In the genomic region with DNA sequence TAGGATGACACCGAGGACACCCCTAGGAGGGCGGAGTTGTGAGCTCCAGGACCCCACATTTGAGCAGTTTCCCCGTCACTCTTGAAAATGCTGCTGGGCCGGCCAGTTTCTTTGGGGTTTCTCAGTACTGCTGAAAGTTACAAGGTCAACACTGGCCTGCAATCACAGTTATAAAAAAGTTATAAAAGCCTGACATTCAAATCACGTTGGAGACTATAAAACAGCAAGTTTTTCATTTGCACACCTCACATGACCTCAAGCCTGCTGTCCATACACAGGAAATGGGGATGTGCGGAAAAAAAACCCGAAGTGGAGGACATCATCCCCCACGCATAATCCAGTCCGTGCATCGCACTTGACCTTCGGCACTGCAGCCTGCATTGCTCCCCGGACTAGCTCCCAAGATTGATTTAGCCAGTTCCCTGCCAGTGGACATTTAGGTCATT, we compare ENCODE assay signal across 20 cellular contexts. TPM values are rescaled to one million over a fixed set of nuclear protein-coding genes. Genes with fewer than 3 reads are reported as not detected.
DNase-seq lines count a peak whose midpoint lies in the region; ATAC-seq and TF ChIP-seq lines count a peak whose summit lies in the region.
"Had no signal": no experiment of that assay in that cellular context is flagged by ENCODE, and none has a peak within 500 bp of the region (broad histone marks: within the 10 kb centered on the region; RNA-seq: fewer than 3 reads in every experiment).

No MANE protein-coding gene starts in this region.

- H3K27ac Mint-ChIP-seq in CD4-positive, alpha-beta T cell: peak overlapping the region; percentile 79

- H3K27ac ChIP-seq in CD4-positive, alpha-beta T cell (ENCODE audit: low read depth, low read length): no peak overlapping the region
- H3K27ac ChIP-seq in adrenal gland: peak overlapping the region; percentile 38 to 91 (median 74)
- peak overlapping the region; percentile 23 to 71 for H3K27ac ChIP-seq in prostate gland

- TF ChIP-seq POLR2A in adrenal gland (IDR thresholded peaks at IDR 0.05): peak in 1 of 2 donors; percentile 36
- TF ChIP-seq POLR2A in prostate gland (IDR thresholded peaks at IDR 0.05): no peak

- DNase-seq in CD4-positive, alpha-beta T cell: no peak
- peak in 6 of 7 donors; percentile 50 to 71 (median 66) for DNase-seq in adrenal gland
- peak; percentile 61 to 75 for DNase-seq in left colon
- DNase-seq in prostate gland (ENCODE audit: low spot score): no peak
- no peak for DNase-seq in NCI-H2029 (lab: John Stamatoyannopoulos, UW)
- no peak for DNase-seq in occipital lobe (lab: John Stamatoyannopoulos, UW)
- DNase-seq: activated CD4-positive, alpha-beta T cell treated with anti-CD3 and anti-CD28 coated beads for 48 hours; activated naive CD8-positive, alpha-beta T cell treated with anti-CD3 and anti-CD28 coated beads, Interleukin-2, amount 10 ng/mL, durations not matched to agents 7 days and 5 days; activated T-cell treated with anti-CD3 and anti-CD28 coated beads for 4 hours; cerebellar nuclear complex; DMS79; naive B cell; NCI-H1694 treated with DMSO at 0.1 percent for 48 hours; NCI-H524 treated with DMSO at 0.1 percent for 48 hours; retina; stimulated activated CD4-positive, alpha-beta T cell treated with anti-CD3 and anti-CD28 coated beads, Interleukin-2, amount 100 ng/mL, for 24 hours; T-cell had no signal

- intact Hi-C loops in CD4-positive, alpha-beta T cell (cut with DNase I, micrococcal nuclease): no loop called here
- intact Hi-C loops in adrenal gland (cut with DNase I): no loop called here
- intact Hi-C loops in left colon (cut with DNase I, micrococcal nuclease): no loop called here
- intact Hi-C loops in prostate gland (cut with DNase I): no loop called here

- no peak for ATAC-seq in CD4-positive, alpha-beta T cell (ENCODE audit: poor library complexity)
- peak; percentile 31 for ATAC-seq in left colon
- ATAC-seq in HG03196 (IDR thresholded peaks at IDR 0.05; ENCODE audit: unreplicated experiment): no peak
- no peak for ATAC-seq in HG02840 (IDR thresholded peaks at IDR 0.05; ENCODE audit: low FRiP score, unreplicated experiment)
- ATAC-seq: T-cell had no signal

- H3K36me3 ChIP-seq in adrenal gland (replicated peaks in 1 of 2) (no peaks in the 10 kb centered on the region), prostate gland (no peaks in the 10 kb centered on the region)
- H3K36me3 ChIP-seq: tibial nerve had no signal

- WGBS in adrenal gland, 4 donors: 22 to 58% (median 29%) methylated on average over 6 to 12 of the region's 12 CpGs
- WGBS in prostate gland: 65% methylated on average over 12 of the region's 12 CpGs

- H3K4me1 ChIP-seq in adrenal gland (replicated peaks in 1 of 2) (peaks cover 50 to 61% of the 10 kb centered on the region in 2 donors), prostate gland (replicated peaks) (peaks cover 25% of the 10 kb centered on the region)

- H3K4me3 Mint-ChIP-seq in CD4-positive, alpha-beta T cell: no peak overlapping the region
- H3K4me3 Mint-ChIP-seq: activated naive CD8-positive, alpha-beta T cell treated with anti-CD3 and anti-CD28 coated beads, Interleukin-2, amount 10 ng/mL, durations not matched to agents 7 days and 5 days; T-cell had no signal

- peaks cover 38% of the 10 kb centered on the region for H3K36me3 Mint-ChIP-seq in CD4-positive, alpha-beta T cell (ENCODE audit: low read depth)

- H3K27me3 Mint-ChIP-seq in CD4-positive, alpha-beta T cell: no peaks in the 10 kb centered on the region
- H3K27me3 Mint-ChIP-seq: activated naive CD8-positive, alpha-beta T cell treated with anti-CD3 and anti-CD28 coated beads, Interleukin-2, amount 10 ng/mL, durations not matched to agents 7 days and 5 days; naive B cell; T-cell had no signal

- no peaks in the 10 kb centered on the region for H3K27me3 ChIP-seq in CD4-positive, alpha-beta T cell (ENCODE audit: control insufficient read depth, insufficient read depth, low read length)
- H3K27me3 ChIP-seq in adrenal gland (no peaks in the 10 kb centered on the region), prostate gland (replicated peaks; ENCODE audit: insufficient read depth) (no peaks in the 10 kb centered on the region)
- H3K27me3 ChIP-seq: tibial nerve had no signal

- TF ChIP-seq CTCF in CD4-positive, alpha-beta T cell (IDR thresholded peaks at IDR 0.05): no peak
- no peak for TF ChIP-seq CTCF in adrenal gland (IDR thresholded peaks at IDR 0.05)
- no peak for TF ChIP-seq CTCF in prostate gland (IDR thresholded peaks at IDR 0.05)

- H3K9me3 Mint-ChIP-seq in CD4-positive, alpha-beta T cell: peaks cover 2% of the 10 kb centered on the region
- H3K9me3 Mint-ChIP-seq: T-cell had no signal

- POLR2A ChIA-PET in CD4-positive, alpha-beta T cell (lab: Charles Lee): interaction anchor here (1.4 kb wide), 1 partner anchor 15 kb away, joined by 5 read pairs; no protein-coding TSS in a partner anchor

- H3K9me3 ChIP-seq in CD4-positive, alpha-beta T cell (ENCODE audit: control insufficient read depth, low read length): no peaks in the 10 kb centered on the region
- H3K9me3 ChIP-seq in adrenal gland (replicated peaks in 1 of 3) (no peaks in the 10 kb centered on the region), prostate gland (no peaks in the 10 kb centered on the region)
- H3K9me3 ChIP-seq: tibial nerve had no signal

- H3K4me3 ChIP-seq in adrenal gland (no peak overlapping the region), prostate gland (no peak overlapping the region)
- H3K4me3 ChIP-seq: tibial nerve had no signal

- CTCF ChIA-PET in CD4-positive, alpha-beta T cell (lab: Charles Lee): no interaction called here

- H3K4me1 Mint-ChIP-seq in CD4-positive, alpha-beta T cell (ENCODE audit: low read depth): peaks cover 68% of the 10 kb centered on the region

RNA-seq across cellular contexts. Expression of gene DNM2, which starts 27.0 kb away (rescaled TPM):
- total RNA-seq in CD4-positive, alpha-beta T cell: 100 to 1,000 TPM; 279 to 286 TPM
- total RNA-seq in adrenal gland: 100 to 1,000 TPM; 134 to 196 (median 170) TPM
- polyA plus RNA-seq in adrenal gland: 100 to 1,000 TPM; 103 to 157 (median 124) TPM
- total RNA-seq in left colon: 100 to 1,000 TPM; 446 to 618 TPM
- 100 to 1,000 TPM; 137 to 279 TPM for total RNA-seq in prostate gland
- 34.0 TPM for total RNA-seq in occipital lobe

RNA-seq across cellular contexts. Expression of gene QTRT1, which starts 43.6 kb away (rescaled TPM):
- total RNA-seq in CD4-positive, alpha-beta T cell: 10 to 100 TPM; 48.6 to 53.3 TPM
- total RNA-seq in adrenal gland (10 to 100 TPM; 16.4 to 82.7 (median 44.5) TPM), left colon (10 to 100 TPM; 76.9 to 78.6 TPM), prostate gland (10 to 100 TPM; 45.0 to 49.0 TPM), occipital lobe (32.1 TPM)
- 100 to 1,000 TPM in 2 of 3 donors, 1 to 10 TPM in 1; 8.1 to 466 (median 422) TPM for polyA plus RNA-seq in adrenal gland

Comparison
In these comparisons a context has a peak if more than half of its experiments do, and no peak if none do; other contexts are left out.
1. DNase-seq: peak in adrenal gland (6 of 7) and left colon (2 of 2); none in CD4-positive, alpha-beta T cell (0 of 10), prostate gland (single experiment), NCI-H2029 (single experiment) and occipital lobe (single experiment).